18 cellular contexts compared by ENCODE assay signal in the genomic region with DNA sequence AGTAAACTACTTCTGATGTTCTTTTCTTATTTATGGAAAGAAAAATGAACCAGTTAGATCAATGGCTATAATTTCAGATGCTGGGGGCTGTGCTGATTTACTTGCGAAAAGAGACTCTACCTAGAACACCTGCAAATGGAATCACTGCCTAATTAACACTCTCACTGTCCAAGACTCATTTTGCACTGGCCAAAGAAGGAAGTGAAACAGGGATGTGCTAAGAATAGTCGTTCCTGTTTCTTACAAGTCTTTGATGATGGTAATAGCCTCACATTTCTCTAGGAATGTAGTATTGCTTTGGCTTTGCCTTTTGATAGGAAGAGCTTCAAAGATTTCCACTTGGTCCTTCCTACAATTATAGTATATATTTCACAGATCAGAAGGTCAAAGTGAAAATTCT. TPM values are rescaled to one million over a fixed set of nuclear protein-coding genes. Genes with fewer than 3 reads are reported as not detected.
DNase-seq lines count a peak whose midpoint lies in the region; ATAC-seq and TF ChIP-seq lines count a peak whose summit lies in the region.
"Had no signal": no experiment of that assay in that cellular context is flagged by ENCODE, and none has a peak within 500 bp of the region (broad histone marks: within the 10 kb centered on the region; RNA-seq: fewer than 3 reads in every experiment).

No MANE protein-coding gene starts in this region.

- H3K9me3 ChIP-seq in DOHH2 (ENCODE audit: control insufficient read depth, insufficient read depth, low read length), result no peaks in the 10 kb centered on the region
- H3K9me3 ChIP-seq: adrenal gland, stomach had no signal

- peak; percentile 60 for ATAC-seq in HG02885 (IDR thresholded peaks at IDR 0.05; ENCODE audit: poor library complexity, unreplicated experiment)
- ATAC-seq in GM21381 (IDR thresholded peaks at IDR 0.05; ENCODE audit: unreplicated experiment), result no peak
- ATAC-seq in natural killer cell, result no peak

- H3K9me3 Mint-ChIP-seq in natural killer cell, result no peaks in the 10 kb centered on the region
- H3K9me3 Mint-ChIP-seq: activated CD4-positive, alpha-beta memory T cell treated with anti-CD3 and anti-CD28 coated beads for 36 hours had no signal

- no peaks in the 10 kb centered on the region for H3K79me2 ChIP-seq in DOHH2 (ENCODE audit: control insufficient read depth, low read length)

- no peaks in the 10 kb centered on the region for H3K36me3 ChIP-seq in DOHH2 (ENCODE audit: control insufficient read depth, low read length)
- H3K36me3 ChIP-seq: adrenal gland, stomach had no signal

- no peaks in the 10 kb centered on the region for H4K20me1 ChIP-seq in DOHH2 (ENCODE audit: control insufficient read depth, insufficient read depth, low read depth, low read length)

- no peaks in the 10 kb centered on the region for H3K36me3 Mint-ChIP-seq in natural killer cell
- H3K36me3 Mint-ChIP-seq: activated CD4-positive, alpha-beta memory T cell treated with anti-CD3 and anti-CD28 coated beads for 36 hours had no signal

- TF ChIP-seq CTCF in DOHH2 (IDR thresholded peaks at IDR 0.05; ENCODE audit: low read depth, low read length, poor library complexity, severe bottlenecking), result no peak
- no peak for TF ChIP-seq CTCF in natural killer cell (IDR thresholded peaks at IDR 0.05)

- no peak overlapping the region for H3K27ac ChIP-seq in DOHH2 (ENCODE audit: low read depth, low read length)
- H3K27ac ChIP-seq: adrenal gland, stomach had no signal

- intact Hi-C loops in natural killer cell (cut with micrococcal nuclease), result no loop called here

- H3K4me3 ChIP-seq in DOHH2 (ENCODE audit: low read length), result no peak overlapping the region
- H3K4me3 ChIP-seq: adrenal gland, stomach had no signal

- H3K9me2 ChIP-seq in DOHH2 (replicated peaks; ENCODE audit: control insufficient read depth, low read length), result no peaks in the 10 kb centered on the region

- peaks cover 13% of the 10 kb centered on the region for H3K4me1 ChIP-seq in DOHH2 (ENCODE audit: control insufficient read depth, low read length)
- H3K4me1 ChIP-seq: stomach had no signal

- DNase-seq in NOMO-1 (lab: John Stamatoyannopoulos, UW; ENCODE audit: unreplicated experiment in 2 of 2) (peak; percentile 84 to 94), globus pallidus (ENCODE audit: low spot score) (peak; percentile 38), NCI-H2227 (lab: John Stamatoyannopoulos, UW; ENCODE audit: unreplicated experiment) (no peak), NCI-H82 (lab: John Stamatoyannopoulos, UW) (no peak), natural killer cell (no peak)
- DNase-seq: ACHN; activated CD4-positive, alpha-beta memory T cell treated with anti-CD3 and anti-CD28 coated beads for 36 hours; adrenal gland; NCI-H1417 treated with DMSO at 0.1 percent for 48 hours; NCI-H510A; occipital lobe; Right ventricle myocardium superior; small intestine; stomach; T1000 had no signal

- no peaks in the 10 kb centered on the region for H3F3A ChIP-seq in DOHH2 (ENCODE audit: control insufficient read depth, insufficient read depth)

- peaks cover 13% of the 10 kb centered on the region for H3K27me3 ChIP-seq in DOHH2 (ENCODE audit: control insufficient read depth, low read length)
- H3K27me3 ChIP-seq: adrenal gland, stomach had no signal

- peak overlapping the region; percentile 35 for H3K4me2 ChIP-seq in DOHH2 (ENCODE audit: low read length)

- peaks cover 16 to 31% of the 10 kb centered on the region in 2 donors for H3K27me3 Mint-ChIP-seq in natural killer cell (ENCODE audit: low read depth in 2 of 2)

- H3K27ac Mint-ChIP-seq in natural killer cell, result no peak overlapping the region
- H3K27ac Mint-ChIP-seq: activated CD4-positive, alpha-beta memory T cell treated with anti-CD3 and anti-CD28 coated beads for 36 hours had no signal

- no peaks in the 10 kb centered on the region for H3K4me1 Mint-ChIP-seq in natural killer cell

- no peak overlapping the region for H3K4me3 Mint-ChIP-seq in natural killer cell
- H3K4me3 Mint-ChIP-seq: activated CD4-positive, alpha-beta memory T cell treated with anti-CD3 and anti-CD28 coated beads for 36 hours had no signal

RNA-seq across cellular contexts. Expression of a gene that starts 12.7 kb away (rescaled TPM):
- 10 to 100 TPM; 35.6 to 49.3 (median 44.8) TPM for total RNA-seq in natural killer cell

Comparison
In these comparisons a context has a peak if more than half of its experiments do, and no peak if none do; other contexts are left out.
1. DNase-seq: peak in NOMO-1 (2 of 2) and globus pallidus (single experiment); none in NCI-H2227 (single experiment), NCI-H82 (single experiment) and natural killer cell (single experiment).